ENCODE assay signal across 1 cellular context in genomic region chr10:51000976-51001375, GRCh38.
TF ChIP-seq lines count a peak whose summit lies in the region.

No MANE protein-coding gene starts in this region.

TF ChIP-seq in IMR-90, 13 proteins besides CTCF, POLR2A, EP300 and RAD21:
- TF ChIP-seq FOS (IDR thresholded peaks at IDR 0.05; ENCODE audit: low read depth, low read length) = no peak
- no peak for TF ChIP-seq SMC3 (IDR thresholded peaks at IDR 0.05; ENCODE audit: low read depth, low read length)
- TF ChIP-seq BHLHE40 (IDR thresholded peaks at IDR 0.05; ENCODE audit: low read depth, low read length) = no peak
- TF ChIP-seq NFE2L2 (IDR thresholded peaks at IDR 0.05; ENCODE audit: low read depth, low read length) = no peak
- TF ChIP-seq MXI1 (IDR thresholded peaks at IDR 0.05; ENCODE audit: borderline replicate concordance, low read depth, low read length) = no peak
- TF ChIP-seq ELK1 (IDR thresholded peaks at IDR 0.05; ENCODE audit: borderline replicate concordance, low read depth, low read length) = no peak
- no peak for TF ChIP-seq RFX5 (IDR thresholded peaks at IDR 0.05; ENCODE audit: low read depth, low read length)
- TF ChIP-seq USF2 (IDR thresholded peaks at IDR 0.05; ENCODE audit: low read depth, low read length) = no peak
- no peak for TF ChIP-seq MAZ (IDR thresholded peaks at IDR 0.05; ENCODE audit: borderline replicate concordance, low read depth, low read length)
- no peak for TF ChIP-seq CHD1 (IDR thresholded peaks at IDR 0.05; ENCODE audit: low read depth, low read length)
- no peak for TF ChIP-seq CEBPB (IDR thresholded peaks at IDR 0.05; ENCODE audit: low read depth, low read length)
- TF ChIP-seq MAFK (IDR thresholded peaks at IDR 0.05; ENCODE audit: low read depth, low read length) = no peak
- no peak for TF ChIP-seq RCOR1 (IDR thresholded peaks at IDR 0.05; ENCODE audit: insufficient replicate concordance, low read length)
TF ChIP-seq in IMR-90: peak in this region for 0.
